In genomic region chr11:69295995-69296889, GRCh38 we compare ENCODE assay signal across 8 cellular contexts. TPM values are rescaled to one million over a fixed set of nuclear protein-coding genes. Genes with fewer than 3 reads are reported as not detected.
DNase-seq lines count a peak whose midpoint lies in the region; ATAC-seq and TF ChIP-seq lines count a peak whose summit lies in the region.

No MANE protein-coding gene starts in this region.

- TF ChIP-seq POLR2A in right lobe of liver (IDR thresholded peaks at IDR 0.05): no peak

- TF ChIP-seq EP300 in Ishikawa (IDR thresholded peaks at IDR 0.05; ENCODE audit: borderline replicate concordance): no peak

- intact Hi-C loops in right lobe of liver (cut with DNase I): loop anchor here in 1 of 2 donors (5.0 kb wide), 1 partner anchor 341 kb away; no protein-coding TSS in a partner anchor

- no peak overlapping the region for H3K27ac ChIP-seq in right lobe of liver

- ATAC-seq in right lobe of liver (peak; percentile 56 to 76 (median 62)), HG02885 (IDR thresholded peaks at IDR 0.05; ENCODE audit: poor library complexity, unreplicated experiment) (no peak), HG03432 (IDR thresholded peaks at IDR 0.05; ENCODE audit: unreplicated experiment) (no peak)

- no peaks in the 10 kb centered on the region for H3K27me3 ChIP-seq in right lobe of liver

- no peak for TF ChIP-seq CTCF in right lobe of liver (IDR thresholded peaks at IDR 0.05)

- DNase-seq in AG08396 (ENCODE audit: low spot score) (peak; percentile 43), amniotic epithelial cell (ENCODE audit: low read depth) (peak; percentile 97), right lobe of liver (peak; percentile 70 to 82 (median 80)), middle frontal gyrus (ENCODE audit: extremely low spot score, low spot score) (no peak), NCI-H187 (lab: John Stamatoyannopoulos, UW) (no peak)

- H3K4me1 ChIP-seq in right lobe of liver: peaks cover 0 to 15% (median 4%) of the 10 kb centered on the region in 4 donors

- H3K36me3 ChIP-seq in right lobe of liver: no peaks in the 10 kb centered on the region

- no peak for TF ChIP-seq RAD21 in Ishikawa (IDR thresholded peaks at IDR 0.05; ENCODE audit: low read depth)

- H3K9me3 ChIP-seq in right lobe of liver: no peaks in the 10 kb centered on the region

- no peak overlapping the region for H3K4me3 ChIP-seq in right lobe of liver

- 22% methylated on average over 6 of the region's 18 CpGs for WGBS in right lobe of liver (ENCODE audit: insufficient coverage, low coverage, low lambda C conversion rate, missing lambda C conversion rate)

TF ChIP-seq in Ishikawa, 13 proteins besides CTCF, POLR2A, EP300 and RAD21:
- TF ChIP-seq EGR1 (IDR thresholded peaks at IDR 0.05) (no peak), TCF12 (IDR thresholded peaks at IDR 0.05; ENCODE audit: low read depth) (no peak), TEAD4 (IDR thresholded peaks at IDR 0.05) (no peak), REST (IDR thresholded peaks at IDR 0.05; ENCODE audit: low read depth) (no peak), USF1 (IDR thresholded peaks at IDR 0.05) (no peak), MAX (IDR thresholded peaks at IDR 0.05) (peak; percentile 9; the same call in 1 of the 2 replicates), FOXM1 (IDR thresholded peaks at IDR 0.05; ENCODE audit: borderline replicate concordance, low read depth) (no peak), CEBPB (IDR thresholded peaks at IDR 0.05) (peak; percentile 94), CREB1 (IDR thresholded peaks at IDR 0.05; ENCODE audit: low read depth) (0 out of 2 replicates have a peak, but pooled peaks have one; percentile 16), YY1 (IDR thresholded peaks at IDR 0.05; ENCODE audit: low read depth) (no peak)

RNA-seq across cellular contexts. Expression of gene MYEOV, which starts 2.3 kb away (rescaled TPM):
- 1 to 10 TPM in 1 of 6 experiments, under 1 TPM in 3, not detected in 2; 0.25 to 1.2 (median 0.70) TPM for total RNA-seq in right lobe of liver

Comparison
In these comparisons a context has a peak if more than half of its experiments do, and no peak if none do; other contexts are left out.
1. DNase-seq: peak in AG08396 (single experiment), amniotic epithelial cell (single experiment) and right lobe of liver (3 of 3); none in middle frontal gyrus (single experiment) and NCI-H187 (0 of 2).
2. ATAC-seq: peak in right lobe of liver (4 of 4); none in HG02885 (single experiment) and HG03432 (single experiment).